ENCODE assay signal across 25 cellular contexts in genomic region chr5:168780888-168781287, GRCh38.
"Had no signal": no experiment of that assay in that cellular context is flagged by ENCODE, and none has a peak within 500 bp of the region (broad histone marks: within the 10 kb centered on the region; RNA-seq: fewer than 3 reads in every experiment).

No MANE protein-coding gene starts in this region.

- DNase-seq: islet precursor cell; left ventricle myocardium inferior; midbrain; mucosa of descending colon; naive thymus-derived CD4-positive, alpha-beta T cell; nucleus accumbens; pancreas; posterior cingulate gyrus; retina; right cardiac atrium; stimulated activated CD4-positive, alpha-beta T cell treated with anti-CD3 and anti-CD28 coated beads, Interleukin-12 subunit alpha, Interleukin-12 subunit beta, amount 100 ng/mL, for 4 hours; stimulated activated CD4-positive, alpha-beta T cell treated with anti-CD3 and anti-CD28 coated beads, Interleukin-4, amount 100 ng/mL, for 24 hours; stimulated activated naive CD4-positive, alpha-beta T cell; tibial artery; trophoblast cell; upper lobe of right lung had no signal

- H3K27me3 ChIP-seq: pancreas, suprapubic skin, tibial artery, upper lobe of right lung had no signal

- H3K9me3 ChIP-seq: left ventricle myocardium inferior, mucosa of descending colon, pancreas, prostate gland, suprapubic skin, thoracic aorta, tibial artery, upper lobe of right lung had no signal

- H3K4me3 ChIP-seq: left ventricle myocardium inferior, lung, mucosa of descending colon, pancreas, prostate gland, skin epidermis, suprapubic skin, thoracic aorta, tibial artery, upper lobe of right lung had no signal

- H3K4me1 ChIP-seq: pancreas, prostate gland, suprapubic skin, tibial artery, upper lobe of right lung had no signal

- ATAC-seq: mucosa of descending colon; naive thymus-derived CD4-positive, alpha-beta T cell; natural killer cell treated with Interleukin-12 subunit alpha and Interleukin-12 subunit beta and Interleukin-15 and Interleukin-18, amount 100 ng/mL, for 72 hours; pancreas; right cardiac atrium; sciatic nerve; stimulated activated effector memory CD8-positive, alpha-beta T cell treated with anti-CD3 and anti-CD28 coated beads, Interleukin-12 subunit alpha, Interleukin-12 subunit beta, amount 100 ng/mL, for 72 hours; upper lobe of right lung had no signal

- FAIRE-seq: pancreas, urothelium cell line had no signal

- H3K36me3 ChIP-seq: left ventricle myocardium inferior, pancreas, prostate gland, upper lobe of right lung had no signal

- H3K27ac ChIP-seq: left ventricle myocardium inferior, pancreas, prostate gland, skin epidermis, suprapubic skin, thoracic aorta, tibial artery, upper lobe of right lung had no signal
